In genomic region chr3:125003369-125003853, GRCh38 we compare ENCODE assay signal across 12 cellular contexts. TPM values are rescaled to one million over a fixed set of nuclear protein-coding genes. Genes with fewer than 3 reads are reported as not detected.
A peak's percentile ranks its signal among the peaks of the same experiment; 100 is the strongest.
DNase-seq lines count a peak whose midpoint lies in the region; ATAC-seq and TF ChIP-seq lines count a peak whose summit lies in the region.
"Had no signal": no experiment of that assay in that cellular context is flagged by ENCODE, and none has a peak within 500 bp of the region (broad histone marks: within the 10 kb centered on the region; RNA-seq: fewer than 3 reads in every experiment).

No MANE protein-coding gene starts in this region.

- H3K4me3 ChIP-seq in fibroblast of the aortic adventitia (ENCODE audit: low read depth, low read length) (no peak overlapping the region), uterus (no peak overlapping the region), GM23338 (no peak overlapping the region), H7 (ENCODE audit: insufficient read depth, low read depth, low read length) (no peak overlapping the region)
- H3K4me3 ChIP-seq in naive thymus-derived CD4-positive, alpha-beta T cell (ENCODE audit: low read length) = no peak overlapping the region
- H3K4me3 ChIP-seq: A549, skin epidermis, stomach had no signal

- H2AFZ ChIP-seq in GM23338 = no peak overlapping the region

- no peaks in the 10 kb centered on the region for H3K27me3 Mint-ChIP-seq in activated naive CD8-positive, alpha-beta T cell
- H3K27me3 Mint-ChIP-seq in activated naive CD8-positive, alpha-beta T cell treated with anti-CD3 and anti-CD28 coated beads for 36 hours = no peaks in the 10 kb centered on the region
- no peaks in the 10 kb centered on the region for H3K27me3 Mint-ChIP-seq in naive thymus-derived CD4-positive, alpha-beta T cell
- peaks cover 8% of the 10 kb centered on the region for H3K27me3 Mint-ChIP-seq in GM23338 (ENCODE audit: insufficient read depth, low read depth, poor library complexity)

- no peak for ATAC-seq in naive thymus-derived CD4-positive, alpha-beta T cell
- no peak for ATAC-seq in GM23338
- no peak for ATAC-seq in HG02885 (IDR thresholded peaks at IDR 0.05; ENCODE audit: poor library complexity, unreplicated experiment)

- no peaks in the 10 kb centered on the region for H4K20me1 ChIP-seq in GM23338 (replicated peaks; ENCODE audit: insufficient read depth)

- POLR2A ChIA-PET in naive thymus-derived CD4-positive, alpha-beta T cell (lab: Charles Lee) = interaction anchor here (1.3 to 2.9 kb wide), 4 partner anchors 8 to 53 kb away, joined by 4 to 25 read pairs (median 6); no protein-coding TSS in a partner anchor

- no peaks in the 10 kb centered on the region for H3K79me2 ChIP-seq in GM23338 (replicated peaks; ENCODE audit: insufficient read depth)

- H3K27me3 ChIP-seq in naive thymus-derived CD4-positive, alpha-beta T cell (ENCODE audit: control insufficient read depth in 2 of 2, insufficient read depth in 2 of 2, low read length in 2 of 2) = no peaks in the 10 kb centered on the region
- H3K27me3 ChIP-seq in uterus (no peaks in the 10 kb centered on the region), GM23338 (ENCODE audit: insufficient read depth) (no peaks in the 10 kb centered on the region), H7 (ENCODE audit: control insufficient read depth, insufficient read depth, low read length) (no peaks in the 10 kb centered on the region)
- H3K27me3 ChIP-seq: stomach had no signal

- H3F3A ChIP-seq in GM23338 (replicated peaks; ENCODE audit: low read depth) = no peaks in the 10 kb centered on the region

- H3K4me2 ChIP-seq in GM23338 = no peak overlapping the region
- H3K4me2 ChIP-seq: A549 had no signal

- H3K4me1 ChIP-seq in naive thymus-derived CD4-positive, alpha-beta T cell (ENCODE audit: control insufficient read depth in 2 of 2, insufficient read depth in 2 of 2, low read length in 2 of 2) = peaks cover 0 to 28% of the 10 kb centered on the region in 2 donors
- peaks cover 0 to 7% of the 10 kb centered on the region in 2 donors for H3K4me1 ChIP-seq in uterus
- H3K4me1 ChIP-seq in GM23338 (ENCODE audit: insufficient read depth) = peaks cover 7% of the 10 kb centered on the region

- intact Hi-C loops in naive thymus-derived CD4-positive, alpha-beta T cell (cut with micrococcal nuclease) = loop anchor here in 1 of 2 donors (2.0 kb wide), 1 partner anchor 19 kb away; no protein-coding TSS in a partner anchor
- intact Hi-C loops in uterus (cut with DNase I; ENCODE audit: low total_unique reads) = no loop called here

- DNase-seq in activated naive CD8-positive, alpha-beta T cell treated with anti-CD3 and anti-CD28 coated beads for 36 hours = no peak
- DNase-seq in fibroblast of the aortic adventitia (ENCODE audit: low read depth) (peak; percentile 78), uterus (peak; percentile 63 to 67), GM23338 (ENCODE audit: low spot score) (no peak), H7 (no peak)
- no peak for DNase-seq in naive thymus-derived CD4-positive, alpha-beta T cell
- DNase-seq: NCI-H524, stomach had no signal

- TF ChIP-seq POLR2A in uterus (IDR thresholded peaks at IDR 0.05) = no peak

- H3K4me3 Mint-ChIP-seq in activated naive CD8-positive, alpha-beta T cell = no peak overlapping the region
- H3K4me3 Mint-ChIP-seq in activated naive CD8-positive, alpha-beta T cell treated with anti-CD3 and anti-CD28 coated beads for 36 hours = no peak overlapping the region
- peak overlapping the region in 5 of 10 donors; percentile 17 to 77 (median 43) for H3K4me3 Mint-ChIP-seq in naive thymus-derived CD4-positive, alpha-beta T cell
- H3K4me3 Mint-ChIP-seq in GM23338 = no peak overlapping the region

- no peaks in the 10 kb centered on the region for H3K9me2 ChIP-seq in GM23338 (ENCODE audit: insufficient read depth)

- peak overlapping the region; percentile 81 for H3K27ac ChIP-seq in naive thymus-derived CD4-positive, alpha-beta T cell (ENCODE audit: low read depth, low read length)
- H3K27ac ChIP-seq in uterus = peak overlapping the region; percentile 30 to 31
- H3K27ac ChIP-seq in GM23338 (ENCODE audit: low read depth) = no peak overlapping the region
- H3K27ac ChIP-seq: A549, skin epidermis had no signal

- TF ChIP-seq CTCF in fibroblast of the aortic adventitia (IDR thresholded peaks at IDR 0.05; ENCODE audit: insufficient read depth, low read length) (no peak), uterus (IDR thresholded peaks at IDR 0.05) (no peak), GM23338 (conservative IDR thresholded peaks at IDR 0.05; ENCODE audit: low read depth in 2 of 2) (no peak)

- CTCF ChIA-PET in naive thymus-derived CD4-positive, alpha-beta T cell (lab: Charles Lee) = interaction anchor here (0.6 to 1.3 kb wide), 3 partner anchors 9 to 77 kb away, joined by 3 to 5 read pairs (median 3); no protein-coding TSS in a partner anchor

- H3K9me3 Mint-ChIP-seq in activated naive CD8-positive, alpha-beta T cell (ENCODE audit: low read depth) = no peaks in the 10 kb centered on the region
- no peaks in the 10 kb centered on the region for H3K9me3 Mint-ChIP-seq in activated naive CD8-positive, alpha-beta T cell treated with anti-CD3 and anti-CD28 coated beads for 36 hours
- H3K9me3 Mint-ChIP-seq in naive thymus-derived CD4-positive, alpha-beta T cell = no peaks in the 10 kb centered on the region
- no peaks in the 10 kb centered on the region for H3K9me3 Mint-ChIP-seq in GM23338

- H3K9me3 ChIP-seq in naive thymus-derived CD4-positive, alpha-beta T cell (ENCODE audit: control insufficient read depth in 2 of 3, low read length in 3 of 3) = no peaks in the 10 kb centered on the region
- no peaks in the 10 kb centered on the region for H3K9me3 ChIP-seq in uterus
- H3K9me3 ChIP-seq: A549, stomach had no signal

- peaks cover 20% of the 10 kb centered on the region for H3K36me3 Mint-ChIP-seq in activated naive CD8-positive, alpha-beta T cell
- peaks cover 12% of the 10 kb centered on the region for H3K36me3 Mint-ChIP-seq in activated naive CD8-positive, alpha-beta T cell treated with anti-CD3 and anti-CD28 coated beads for 36 hours
- H3K36me3 Mint-ChIP-seq in naive thymus-derived CD4-positive, alpha-beta T cell = peaks cover 0 to 56% (median 31%) of the 10 kb centered on the region in 5 donors
- H3K36me3 Mint-ChIP-seq in GM23338 (ENCODE audit: low read depth) = no peaks in the 10 kb centered on the region; the same call in 2 of the 3 replicates

- H3K4me1 Mint-ChIP-seq in activated naive CD8-positive, alpha-beta T cell (ENCODE audit: low read depth) = peaks cover 23% of the 10 kb centered on the region
- peaks cover 15% of the 10 kb centered on the region for H3K4me1 Mint-ChIP-seq in activated naive CD8-positive, alpha-beta T cell treated with anti-CD3 and anti-CD28 coated beads for 36 hours
- H3K4me1 Mint-ChIP-seq in naive thymus-derived CD4-positive, alpha-beta T cell = peaks cover 9 to 68% (median 39%) of the 10 kb centered on the region in 7 donors
- H3K4me1 Mint-ChIP-seq in GM23338 = peaks cover 23% of the 10 kb centered on the region

- peaks cover 9 to 56% (median 22%) of the 10 kb centered on the region in 3 experiments for H3K36me3 ChIP-seq in naive thymus-derived CD4-positive, alpha-beta T cell (ENCODE audit: control insufficient read depth in 2 of 3, insufficient read depth in 3 of 3, low read length in 3 of 3)
- H3K36me3 ChIP-seq in uterus = no peaks in the 10 kb centered on the region
- H3K36me3 ChIP-seq in GM23338 (ENCODE audit: insufficient read depth) = no peaks in the 10 kb centered on the region
- peaks cover 3% of the 10 kb centered on the region for H3K36me3 ChIP-seq in H7 (replicated peaks; ENCODE audit: control insufficient read depth, insufficient read depth, low read length)

- peak overlapping the region; percentile 11 for H3K27ac Mint-ChIP-seq in activated naive CD8-positive, alpha-beta T cell
- no peak overlapping the region for H3K27ac Mint-ChIP-seq in activated naive CD8-positive, alpha-beta T cell treated with anti-CD3 and anti-CD28 coated beads for 36 hours
- peak overlapping the region in 8 of 9 donors; percentile 92 to 99 (median 96) for H3K27ac Mint-ChIP-seq in naive thymus-derived CD4-positive, alpha-beta T cell
- no peak overlapping the region; the same call in 1 of the 2 replicates for H3K27ac Mint-ChIP-seq in GM23338

RNA-seq across cellular contexts. Expression of gene HEG1, which starts 52.4 kb away (rescaled TPM):
- 10 to 100 TPM; 20.7 to 21.4 TPM for total RNA-seq in activated naive CD8-positive, alpha-beta T cell treated with anti-CD3 and anti-CD28 coated beads for 36 hours
- total RNA-seq in fibroblast of the aortic adventitia (ENCODE audit: low replicate concordance) = 198 and 256 TPM in 2 replicates
- 10 to 100 TPM; 16.9 to 45.4 (median 20.0) TPM for total RNA-seq in naive thymus-derived CD4-positive, alpha-beta T cell
- polyA plus RNA-seq in naive thymus-derived CD4-positive, alpha-beta T cell = 1 to 10 TPM; 2.1 to 5.4 TPM
- 10 to 100 TPM; 64.8 to 97.0 (median 71.7) TPM for total RNA-seq in uterus
- 8.8 and 17.0 TPM in 2 replicates for total RNA-seq in GM23338 (2014; rRNA removed; shearing (Covaris generic))
- polyA plus RNA-seq in GM23338 (2016; fragmentation: Nextera tagmentation; extraction: Ambion mirVana) = 1.8 and 1.9 TPM in 2 replicates
- total RNA-seq in H7 (2014; rRNA removed; shearing (Covaris generic)) = 18.0 and 21.1 TPM in 2 replicates

Comparison
In these comparisons a context has a peak if more than half of its experiments do, and no peak if none do; other contexts are left out.
1. H3K27ac Mint-ChIP-seq: peak in activated naive CD8-positive, alpha-beta T cell (single experiment) and naive thymus-derived CD4-positive, alpha-beta T cell (8 of 9); none in activated naive CD8-positive, alpha-beta T cell treated with anti-CD3 and anti-CD28 coated beads for 36 hours (single experiment) and GM23338 (single experiment).
2. DNase-seq: peak in fibroblast of the aortic adventitia (single experiment) and uterus (2 of 2); none in activated naive CD8-positive, alpha-beta T cell treated with anti-CD3 and anti-CD28 coated beads for 36 hours (single experiment), naive thymus-derived CD4-positive, alpha-beta T cell (0 of 9), GM23338 (single experiment) and H7 (single experiment).